Comparison of ENCODE assay signal across 1 cellular context in the genomic region with DNA sequence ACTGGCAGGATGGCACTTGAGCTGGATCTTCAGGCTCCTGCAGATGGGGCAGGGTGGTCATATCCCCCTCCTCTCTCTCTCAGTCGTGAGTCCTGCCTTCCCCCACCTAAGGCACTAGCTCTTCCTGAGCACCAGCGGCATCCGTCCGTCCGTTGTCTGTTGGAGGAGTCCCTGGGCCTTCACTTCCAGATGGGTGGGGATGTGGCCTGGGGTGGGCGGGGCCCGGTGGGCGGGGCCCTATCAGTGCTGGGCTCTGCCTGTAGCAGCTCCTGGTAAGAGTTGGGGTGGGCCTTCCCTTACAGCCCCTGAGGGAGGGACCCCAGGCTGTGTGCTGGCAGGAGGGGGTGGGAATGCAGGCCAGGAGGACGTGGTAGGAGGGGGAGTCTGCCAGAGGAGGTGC.
A peak's percentile ranks its signal among the peaks of the same experiment; 100 is the strongest.
TF ChIP-seq lines count a peak whose summit lies in the region.

No MANE protein-coding gene starts in this region.

TF ChIP-seq in K562, 482 proteins besides CTCF, POLR2A, EP300 and RAD21:
- TF ChIP-seq PCBP2 (IDR thresholded peaks at IDR 0.05; ENCODE audit: low read depth, low read length, poor library complexity, severe bottlenecking) (no peak), NFIC (IDR thresholded peaks at IDR 0.05) (no peak), ZFX (CRISPR knock-in tag; IDR thresholded peaks at IDR 0.05) (no peak), ZBTB7A (IDR thresholded peaks at IDR 0.05; ENCODE audit: borderline replicate concordance, control insufficient read depth, low read depth, low read length) (peak; percentile 31; the same call in 1 of the 2 replicates)
- TF ChIP-seq, protein P1, sequence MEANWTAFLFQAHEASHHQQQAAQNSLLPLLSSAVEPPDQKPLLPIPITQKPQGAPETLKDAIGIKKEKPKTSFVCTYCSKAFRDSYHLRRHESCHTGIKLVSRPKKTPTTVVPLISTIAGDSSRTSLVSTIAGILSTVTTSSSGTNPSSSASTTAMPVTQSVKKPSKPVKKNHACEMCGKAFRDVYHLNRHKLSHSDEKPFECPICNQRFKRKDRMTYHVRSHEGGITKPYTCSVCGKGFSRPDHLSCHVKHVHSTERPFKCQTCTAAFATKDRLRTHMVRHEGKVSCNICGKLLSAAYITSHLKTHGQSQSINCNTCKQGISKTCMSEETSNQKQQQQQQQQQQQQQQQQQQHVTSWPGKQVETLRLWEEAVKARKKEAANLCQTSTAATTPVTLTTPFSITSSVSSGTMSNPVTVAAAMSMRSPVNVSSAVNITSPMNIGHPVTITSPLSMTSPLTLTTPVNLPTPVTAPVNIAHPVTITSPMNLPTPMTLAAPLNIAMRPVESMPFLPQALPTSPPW (CRISPR knock-in tag; IDR thresholded peaks at IDR 0.05): peak; percentile 15; the same call in 1 of the 2 replicates
